Comparison of ENCODE assay signal across 19 cellular contexts in the genomic region with DNA sequence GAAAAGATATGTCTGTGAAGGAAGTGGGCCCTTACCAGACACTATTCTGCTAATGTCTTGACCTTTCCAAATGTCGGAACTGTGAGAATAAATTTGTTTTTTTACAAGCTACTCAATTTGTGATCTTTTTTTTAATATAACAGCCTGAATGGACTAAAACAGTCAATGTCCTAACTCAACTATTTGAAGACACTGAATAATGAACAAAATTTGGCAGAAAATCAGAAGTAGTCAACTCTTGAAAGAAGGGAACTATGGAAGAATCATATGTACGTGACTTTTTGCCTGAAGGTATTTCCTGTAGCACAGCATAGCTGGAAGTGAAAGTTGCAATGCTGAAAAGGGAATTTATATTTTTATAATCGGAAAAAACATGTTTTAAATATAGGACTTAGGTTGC.
DNase-seq lines count a peak whose midpoint lies in the region; ATAC-seq lines count a peak whose summit lies in the region.
"Had no signal": no experiment of that assay in that cellular context is flagged by ENCODE, and none has a peak within 500 bp of the region (broad histone marks: within the 10 kb centered on the region; RNA-seq: fewer than 3 reads in every experiment).

No MANE protein-coding gene starts in this region.

- no peak overlapping the region for H3K18ac ChIP-seq in neuronal stem cell (ENCODE audit: low read length)

- H2AK5ac ChIP-seq in neuronal stem cell (ENCODE audit: low read depth, low read length) = no peak overlapping the region

- no peak overlapping the region for H2BK5ac ChIP-seq in neuronal stem cell (ENCODE audit: low read length)

- H3K14ac ChIP-seq in neuronal stem cell (ENCODE audit: low read length) = no peak overlapping the region

- no peak overlapping the region for H4K91ac ChIP-seq in neuronal stem cell (ENCODE audit: low read depth, low read length, poor library complexity)

- H3K27me3 ChIP-seq in neuronal stem cell (ENCODE audit: control insufficient read depth in 3 of 3, insufficient read depth in 3 of 3, low read depth in 1 of 3, low read length in 3 of 3) = no peaks in the 10 kb centered on the region
- H3K27me3 ChIP-seq: BLaER1 had no signal

- H3K4me2 ChIP-seq in neuronal stem cell (ENCODE audit: insufficient read depth, low read length, poor library complexity, severe bottlenecking) = no peak overlapping the region
- H3K4me2 ChIP-seq: BLaER1, GM23338 had no signal

- H3K4me1 ChIP-seq in neuronal stem cell (ENCODE audit: control insufficient read depth in 2 of 2, insufficient read depth in 1 of 2, low read depth in 1 of 2, low read length in 2 of 2) = no peaks in the 10 kb centered on the region
- H3K4me1 ChIP-seq: BLaER1, Caco-2, HAP-1 had no signal

- H3K4me3 Mint-ChIP-seq in activated T-cell treated with anti-CD3 and anti-CD28 coated beads, Interleukin-2, amount 50 U/mL, for 4 hours = no peak overlapping the region
- H3K4me3 Mint-ChIP-seq: B cell; CD4-positive, CD25-positive, alpha-beta regulatory T cell; CD8-positive, alpha-beta T cell; GM23338; HFFc6 had no signal

- no peak overlapping the region for H3K9ac ChIP-seq in SK-N-MC (ENCODE audit: insufficient read length)
- H3K9ac ChIP-seq in neuronal stem cell (ENCODE audit: low read depth, low read length, poor library complexity) = no peak overlapping the region
- H3K9ac ChIP-seq: BLaER1 had no signal

- H3K4me1 Mint-ChIP-seq in activated T-cell treated with anti-CD3 and anti-CD28 coated beads, Interleukin-2, amount 50 U/mL, for 4 hours (ENCODE audit: low read depth) = no peaks in the 10 kb centered on the region
- H3K4me1 Mint-ChIP-seq: B cell; CD4-positive, CD25-positive, alpha-beta regulatory T cell had no signal

- H3K4me3 ChIP-seq in SK-N-MC = peak overlapping the region; percentile 33; the same call in 1 of the 2 replicates
- H3K4me3 ChIP-seq in neuronal stem cell (ENCODE audit: low read length in 2 of 2) = no peak overlapping the region
- H3K4me3 ChIP-seq: BLaER1, GM23338, HAP-1 had no signal

- no peaks in the 10 kb centered on the region for H3K36me3 ChIP-seq in SK-N-MC (ENCODE audit: insufficient read depth, low read length)
- no peaks in the 10 kb centered on the region for H3K36me3 ChIP-seq in neuronal stem cell (replicated peaks in 1 of 2; ENCODE audit: control insufficient read depth in 2 of 2, insufficient read depth in 2 of 2, low read length in 2 of 2)
- H3K36me3 ChIP-seq: BLaER1, HAP-1 had no signal

- H3K23ac ChIP-seq in neuronal stem cell (ENCODE audit: low read depth, low read length, poor library complexity) = no peak overlapping the region

- WGBS in neuronal stem cell (ENCODE audit: extremely low coverage in 2 of 2, insufficient read length in 2 of 2, insufficient replicate concordance in 1 of 2), 2 donors = 100% methylated on average over 1 of the region's 3 CpGs; no CpG with 5 or more reads in 1 of the 2 donors

- no peak for ATAC-seq in activated CD4-positive, CD25-positive, alpha-beta regulatory T cell treated with anti-CD3 and anti-CD28 coated beads, Interleukin-2, amount 50 U/mL, for 24 hours
- no peak for ATAC-seq in activated T-cell treated with anti-CD3 and anti-CD28 coated beads, Interleukin-2, amount 50 U/mL, for 4 hours
- ATAC-seq: CD8-positive, alpha-beta T cell; GM23338 had no signal

- peak overlapping the region; percentile 17 for H2AFZ ChIP-seq in neuronal stem cell (ENCODE audit: low read length)
- H2AFZ ChIP-seq: GM23338 had no signal

- H3K9me3 ChIP-seq in SK-N-MC (ENCODE audit: low read depth, low read length) (no peaks in the 10 kb centered on the region), neuronal stem cell (replicated peaks in 1 of 2; ENCODE audit: control insufficient read depth in 2 of 2, insufficient read depth in 1 of 2, low read depth in 1 of 2, low read length in 2 of 2) (no peaks in the 10 kb centered on the region)
- H3K9me3 ChIP-seq: BLaER1, Caco-2, HAP-1 had no signal

- H3K27ac ChIP-seq in SK-N-MC = peak overlapping the region; percentile 33; the same call in 1 of the 2 replicates
- no peak overlapping the region for H3K27ac ChIP-seq in neuronal stem cell (replicated peaks; ENCODE audit: low read length)
- H3K27ac ChIP-seq: 22Rv1, BLaER1, C4-2B had no signal

- H3K27me3 Mint-ChIP-seq in activated T-cell treated with anti-CD3 and anti-CD28 coated beads, Interleukin-2, amount 50 U/mL, for 4 hours (ENCODE audit: low read depth) = no peaks in the 10 kb centered on the region
- H3K27me3 Mint-ChIP-seq: B cell; CD4-positive, CD25-positive, alpha-beta regulatory T cell had no signal

- H2BK15ac ChIP-seq in neuronal stem cell (ENCODE audit: low read length) = no peak overlapping the region

- H3K79me1 ChIP-seq in neuronal stem cell (ENCODE audit: low read depth, low read length) = no peaks in the 10 kb centered on the region

- no peak overlapping the region for H2BK12ac ChIP-seq in neuronal stem cell (ENCODE audit: low read length)

- no peak overlapping the region for H3K4ac ChIP-seq in neuronal stem cell (ENCODE audit: low read length)

- no peak overlapping the region for H4K8ac ChIP-seq in neuronal stem cell (ENCODE audit: low read depth, low read length)

- no peaks in the 10 kb centered on the region for H3K36me3 Mint-ChIP-seq in activated T-cell treated with anti-CD3 and anti-CD28 coated beads, Interleukin-2, amount 50 U/mL, for 4 hours (ENCODE audit: insufficient read depth)
- H3K36me3 Mint-ChIP-seq: CD4-positive, CD25-positive, alpha-beta regulatory T cell; CD8-positive, alpha-beta T cell had no signal

- DNase-seq in NOMO-1 treated with DMSO at 0.1 percent for 48 hours (lab: John Stamatoyannopoulos, UW; ENCODE audit: unreplicated experiment) (peak; percentile 22), NOMO-1 treated with dmso at 0.1 percent for 144 hours (lab: John Stamatoyannopoulos, UW; ENCODE audit: unreplicated experiment) (no peak), SK-N-MC (ENCODE audit: low read depth, low spot score) (peak; percentile 65), neuronal stem cell (ENCODE audit: low spot score) (no peak)
- no peak for DNase-seq in activated T-cell treated with anti-CD3 and anti-CD28 coated beads, Interleukin-2, amount 50 U/mL, for 4 hours
- DNase-seq: Caco-2; CD4-positive, CD25-positive, alpha-beta regulatory T cell; CD8-positive, alpha-beta T cell; DMS 273 treated with DMSO at 0.1 percent for 48 hours; DMS79; GF-D8; HFFc6 had no signal

- no peak overlapping the region for H2BK120ac ChIP-seq in neuronal stem cell (ENCODE audit: low read depth, low read length)

- peaks cover under 1% of the 10 kb centered on the region for H3K9me3 Mint-ChIP-seq in activated T-cell treated with anti-CD3 and anti-CD28 coated beads, Interleukin-2, amount 50 U/mL, for 4 hours
- H3K9me3 Mint-ChIP-seq: CD8-positive, alpha-beta T cell; GM23338; HFFc6 had no signal

Comparison
In these comparisons a context has a peak if more than half of its experiments do, and no peak if none do; other contexts are left out.
1. DNase-seq: peak in NOMO-1 treated with DMSO at 0.1 percent for 48 hours (single experiment) and SK-N-MC (single experiment); none in NOMO-1 treated with dmso at 0.1 percent for 144 hours (single experiment), neuronal stem cell (single experiment) and activated T-cell treated with anti-CD3 and anti-CD28 coated beads, Interleukin-2, amount 50 U/mL, for 4 hours (single experiment).